ENCODE assay signal across 17 cellular contexts in the genomic region with DNA sequence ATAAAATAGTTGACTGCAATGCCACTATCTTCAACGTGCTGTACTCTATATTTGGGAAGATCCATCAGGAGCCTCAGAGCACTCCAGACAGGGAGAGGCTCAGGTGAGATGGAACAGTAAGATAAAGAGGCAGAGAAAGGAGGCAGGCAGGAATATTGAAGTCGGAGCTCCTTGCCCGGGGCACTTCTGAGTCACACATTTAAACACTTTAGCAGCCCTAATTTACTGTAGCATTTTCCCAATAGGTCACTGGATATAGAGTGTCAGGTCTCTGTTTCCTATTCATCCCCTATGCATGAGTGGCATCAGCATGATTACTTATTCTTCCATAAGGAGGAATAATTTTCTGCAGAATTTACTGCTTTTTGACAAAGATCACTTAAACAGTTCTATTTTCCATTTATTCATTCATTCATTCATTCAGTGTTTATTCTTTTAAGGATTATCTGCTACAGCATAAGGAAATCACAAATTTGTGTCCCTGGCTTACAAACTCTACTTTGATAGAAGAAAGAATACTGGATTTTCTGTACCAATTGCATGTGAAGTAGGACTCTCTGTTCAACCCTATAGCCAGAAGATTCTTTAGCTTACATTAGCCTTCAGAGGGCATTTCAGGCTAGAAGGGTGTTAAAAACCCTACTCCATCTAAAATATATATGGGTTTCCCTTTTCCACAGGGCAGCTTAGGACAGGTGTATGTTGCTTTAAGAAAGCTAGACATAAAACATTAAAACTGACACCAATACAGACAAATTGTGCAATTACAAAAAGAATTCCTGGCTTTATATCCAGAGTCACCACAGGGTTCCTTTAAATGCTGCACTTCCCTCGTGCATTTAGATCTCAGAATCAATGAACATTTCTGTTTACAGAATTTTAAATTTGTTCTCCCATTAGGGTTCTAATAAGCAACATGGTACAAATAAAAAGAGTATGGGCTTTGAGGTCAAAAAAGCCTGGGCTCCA.
DNase-seq lines count a peak whose midpoint lies in the region; ATAC-seq and TF ChIP-seq lines count a peak whose summit lies in the region.
"Had no signal": no experiment of that assay in that cellular context is flagged by ENCODE, and none has a peak within 500 bp of the region (broad histone marks: within the 10 kb centered on the region; RNA-seq: fewer than 3 reads in every experiment).

No MANE protein-coding gene starts in this region.

- H3K27ac ChIP-seq in HEK293 (ENCODE audit: extremely low read depth, low read depth, low read length) (no peak overlapping the region), RWPE1 (no peak overlapping the region), foreskin keratinocyte (no peak overlapping the region), H9 (ENCODE audit: insufficient read length, low read depth, low read length) (no peak overlapping the region), WERI-Rb-1 (no peak overlapping the region), coronary artery (no peak overlapping the region)
- H3K27ac ChIP-seq: gastrocnemius medialis had no signal

- no peaks in the 10 kb centered on the region for H3K27me3 Mint-ChIP-seq in H9 (ENCODE audit: low read depth)
- H3K27me3 Mint-ChIP-seq: activated naive CD4-positive, alpha-beta T cell treated with anti-CD3 and anti-CD28 coated beads, Interleukin-2, amount 50 U/mL, for 24 hours had no signal

- H3K4me1 Mint-ChIP-seq in H9, result peaks cover 5 to 8% of the 10 kb centered on the region in 2 experiments

- H3K4me1 ChIP-seq in HEK293 (ENCODE audit: control insufficient read depth, insufficient read depth, low read length) (peaks cover 27% of the 10 kb centered on the region), foreskin keratinocyte (peaks cover 41% of the 10 kb centered on the region), H9 (ENCODE audit: insufficient read depth, low read length) (no peaks in the 10 kb centered on the region)

- H4K20me1 ChIP-seq in H9 (ENCODE audit: control insufficient read depth, insufficient read depth, insufficient read length), result no peaks in the 10 kb centered on the region

- no peak overlapping the region for H4K91ac ChIP-seq in H9 (ENCODE audit: insufficient read length, low read depth, low read length)

- no peaks in the 10 kb centered on the region for H3K36me3 ChIP-seq in HEK293 (ENCODE audit: control insufficient read depth in 2 of 2, insufficient read depth in 1 of 2, low read length in 2 of 2)
- H3K36me3 ChIP-seq in WERI-Rb-1, result no peaks in the 10 kb centered on the region
- H3K36me3 ChIP-seq: gastrocnemius medialis had no signal

- H3K79me2 ChIP-seq in H9 (ENCODE audit: insufficient read depth, low read length), result no peaks in the 10 kb centered on the region; the same call in 1 of the 2 replicates

- H3K27me3 ChIP-seq in foreskin keratinocyte (no peaks in the 10 kb centered on the region), H9 (ENCODE audit: insufficient read depth, low read length) (no peaks in the 10 kb centered on the region), WERI-Rb-1 (ENCODE audit: insufficient read depth, low read depth, severe bottlenecking) (no peaks in the 10 kb centered on the region)
- H3K27me3 ChIP-seq: gastrocnemius medialis had no signal

- H3K4ac ChIP-seq in H9 (ENCODE audit: low read depth, low read length), result no peak overlapping the region

- no peak overlapping the region for H3K56ac ChIP-seq in H9 (ENCODE audit: insufficient read length, low read depth, low read length)

- DNase-seq in COR-L47 (lab: John Stamatoyannopoulos, UW) (peak; percentile 49), RWPE1 (ENCODE audit: low spot score) (peak; percentile 70), foreskin keratinocyte (peak; percentile 41 to 74), H9 (no peak), WERI-Rb-1 (no peak), coronary artery (ENCODE audit: low spot score) (no peak)
- DNase-seq: activated CD4-positive, alpha-beta T cell treated with anti-CD3 and anti-CD28 coated beads for 1 hour; C1 segment of cervical spinal cord; DMS53; gastrocnemius medialis; immature natural killer cell; NCI-H345; stimulated activated CD4-positive, alpha-beta T cell treated with anti-CD3 and anti-CD28 coated beads, Interleukin-15, amount 100 ng/mL, for 24 hours; SW 1271 had no signal

- no peaks in the 10 kb centered on the region for H3K23me2 ChIP-seq in H9 (ENCODE audit: insufficient read length, low read depth, low read length, poor library complexity, severe bottlenecking)

- H2BK15ac ChIP-seq in H9 (ENCODE audit: low read depth, low read length), result no peak overlapping the region

- no peak overlapping the region for H3K23ac ChIP-seq in H9 (ENCODE audit: insufficient read length, low read depth, low read length)

- no peak overlapping the region for H3T11ph ChIP-seq in H9 (ENCODE audit: low read length)

- H2AK5ac ChIP-seq in H9 (ENCODE audit: insufficient read length, low read length), result no peak overlapping the region

- no peak overlapping the region for H4K8ac ChIP-seq in H9 (replicated peaks; ENCODE audit: insufficient read length, low read depth, low read length)

- H3K9me3 ChIP-seq in HEK293 (ENCODE audit: control insufficient read depth, insufficient read depth, low read depth, low read length) (no peaks in the 10 kb centered on the region), H9 (ENCODE audit: control insufficient read depth, low read depth, low read length) (no peaks in the 10 kb centered on the region), WERI-Rb-1 (ENCODE audit: severe bottlenecking) (no peaks in the 10 kb centered on the region)
- H3K9me3 ChIP-seq: gastrocnemius medialis had no signal

- H3K14ac ChIP-seq in H9 (ENCODE audit: insufficient read depth, low read length), result no peak overlapping the region

- POLR2A ChIA-PET in HEK293 (lab: Yijun Ruan, JAX) (no interaction called here), RWPE1 (lab: Yijun Ruan, JAX; ENCODE audit: low non-redundant PET) (no interaction called here)

- no peak overlapping the region for H2BK12ac ChIP-seq in H9 (ENCODE audit: insufficient read length, low read depth, low read length)

- H3K18ac ChIP-seq in H9 (ENCODE audit: insufficient read length, low read depth, low read length), result no peak overlapping the region

- H3K9ac ChIP-seq in H9 (ENCODE audit: extremely low read depth, insufficient read length, low read length), result no peak overlapping the region

- no peak overlapping the region for H2AFZ ChIP-seq in H9 (ENCODE audit: low read length)

- peak; percentile 72 for ATAC-seq in foreskin keratinocyte
- ATAC-seq in GM18907 (IDR thresholded peaks at IDR 0.05; ENCODE audit: unreplicated experiment), result no peak
- ATAC-seq: gastrocnemius medialis had no signal

- H4K5ac ChIP-seq in H9 (ENCODE audit: insufficient read length, low read depth, low read length), result no peak overlapping the region

- H3K9me3 Mint-ChIP-seq in H9, result no peaks in the 10 kb centered on the region
- H3K9me3 Mint-ChIP-seq: activated naive CD4-positive, alpha-beta T cell treated with anti-CD3 and anti-CD28 coated beads, Interleukin-2, amount 50 U/mL, for 24 hours; immature natural killer cell had no signal

- no peak overlapping the region for H3K27ac Mint-ChIP-seq in H9
- H3K27ac Mint-ChIP-seq: activated naive CD4-positive, alpha-beta T cell treated with anti-CD3 and anti-CD28 coated beads, Interleukin-2, amount 50 U/mL, for 24 hours; immature natural killer cell had no signal

- no peak overlapping the region for H2BK20ac ChIP-seq in H9 (ENCODE audit: low read depth, low read length, poor library complexity, severe bottlenecking)

- WGBS in H9 (ENCODE audit: extremely low coverage, insufficient read length, low lambda C conversion rate), result no CpG with 5 or more reads among the region's 4 CpGs

- no peak overlapping the region for H3K4me3 Mint-ChIP-seq in H9
- H3K4me3 Mint-ChIP-seq: activated naive CD4-positive, alpha-beta T cell treated with anti-CD3 and anti-CD28 coated beads, Interleukin-2, amount 50 U/mL, for 24 hours; immature natural killer cell had no signal

- no peak overlapping the region for H3K4me2 ChIP-seq in H9 (ENCODE audit: insufficient read depth, insufficient read length, low read length)

- no peak overlapping the region for H2BK5ac ChIP-seq in H9 (ENCODE audit: insufficient read length, low read length)

- no peak overlapping the region for H2BK120ac ChIP-seq in H9 (ENCODE audit: low read depth, low read length, poor library complexity, severe bottlenecking)

- no peak overlapping the region for H3K4me3 ChIP-seq in HEK293 (ENCODE audit: low read depth, low read length)
- H3K4me3 ChIP-seq in WERI-Rb-1 (ENCODE audit: low read depth, low read length), result no peak overlapping the region
- H3K4me3 ChIP-seq in coronary artery, result no peak overlapping the region
- H3K4me3 ChIP-seq: gastrocnemius medialis had no signal

- H3K36me3 Mint-ChIP-seq in H9 (ENCODE audit: insufficient read depth in 1 of 3, low read depth in 3 of 3), result no peaks in the 10 kb centered on the region

- CTCF ChIA-PET in HEK293 (lab: Yijun Ruan, JAX), result interaction anchor here (0.6 to 3.6 kb wide), 5 partner anchors 12 to 305 kb away, joined by 3 to 15 read pairs (median 3); no protein-coding TSS in a partner anchor
- CTCF ChIA-PET in RWPE1 (lab: Yijun Ruan, JAX), result interaction anchor here (0.5 to 1.2 kb wide), 5 partner anchors 22 to 999 kb away, joined by 3 to 7 read pairs (median 3); no protein-coding TSS in a partner anchor

- no peaks in the 10 kb centered on the region for H3K79me1 ChIP-seq in H9 (ENCODE audit: insufficient read depth, low read depth, low read length, poor library complexity, severe bottlenecking)

- TF ChIP-seq CTCF in HEK293 (tag by site-specific recombination; IDR thresholded peaks at IDR 0.05) (no peak), RWPE1 (conservative IDR thresholded peaks at IDR 0.05; ENCODE audit: low read depth) (no peak), foreskin keratinocyte (conservative IDR thresholded peaks at IDR 0.05) (no peak), H9 (conservative IDR thresholded peaks at IDR 0.05) (no peak), WERI-Rb-1 (IDR thresholded peaks at IDR 0.05; ENCODE audit: low read depth, low read length) (no peak), coronary artery (IDR thresholded peaks at IDR 0.05) (no peak)

TF ChIP-seq in HEK293, 187 proteins besides CTCF, POLR2A, EP300 and RAD21 (continues in another document):
- no peak for TF ChIP-seq ZNF560 (tag by site-specific recombination; IDR thresholded peaks at IDR 0.05; ENCODE audit: borderline replicate concordance)

Comparison
In these comparisons a context has a peak if more than half of its experiments do, and no peak if none do; other contexts are left out.
1. DNase-seq: peak in COR-L47 (single experiment), RWPE1 (single experiment) and foreskin keratinocyte (2 of 2); none in H9 (single experiment), WERI-Rb-1 (single experiment) and coronary artery (single experiment).